Comparison of ENCODE assay signal across 27 cellular contexts in genomic region chr9:93890436-93890935, GRCh38.
DNase-seq lines count a peak whose midpoint lies in the region; ATAC-seq, FAIRE-seq and TF ChIP-seq lines count a peak whose summit lies in the region.
"Had no signal": no experiment of that assay in that cellular context is flagged by ENCODE, and none has a peak within 500 bp of the region (broad histone marks: within the 10 kb centered on the region; RNA-seq: fewer than 3 reads in every experiment).

No MANE protein-coding gene starts in this region.

- TF ChIP-seq CTCF in prostate gland (IDR thresholded peaks at IDR 0.05) (no peak), D721Med (IDR thresholded peaks at IDR 0.05; ENCODE audit: insufficient read depth, missing control alignments) (no peak)

- no peak for TF ChIP-seq POLR2A in prostate gland (IDR thresholded peaks at IDR 0.05)

- H3K27ac ChIP-seq in prostate gland, result no peak overlapping the region
- H3K27ac ChIP-seq: breast epithelium, GM23248, left ventricle myocardium inferior, skin epidermis, thoracic aorta had no signal

- intact Hi-C loops in prostate gland (cut with DNase I), result no loop called here

- peak; percentile 38 for DNase-seq in NCI-H2029 (lab: John Stamatoyannopoulos, UW)
- no peak for DNase-seq in NCI-H2029 treated with DMSO at 0.1 percent for 48 hours (lab: John Stamatoyannopoulos, UW)
- peak; percentile 32 for DNase-seq in NCI-H1105 (lab: John Stamatoyannopoulos, UW)
- peak; percentile 70 for DNase-seq in NCI-H748 (lab: John Stamatoyannopoulos, UW; ENCODE audit: unreplicated experiment)
- peak; percentile 1 for DNase-seq in prostate gland (ENCODE audit: low spot score)
- no peak for DNase-seq in D721Med (ENCODE audit: insufficient read length, low spot score)
- DNase-seq in OCI-M2 (lab: John Stamatoyannopoulos, UW; ENCODE audit: unreplicated experiment), result no peak
- DNase-seq: activated CD8-positive, alpha-beta memory T cell treated with anti-CD3 and anti-CD28 coated beads, Interleukin-2, amount 50 U/mL, for 48 hours; amygdala; CD4-positive, alpha-beta T cell; DMS 273 treated with DMSO at 0.1 percent for 48 hours; GM23248; HFFc6; IMR-90; left ventricle myocardium inferior; naive B cell; NCI-H1048; NCI-H226; nucleus accumbens; SIG-M5; T-helper 9 cell had no signal

- no peak for FAIRE-seq in D721Med (lab: Jason Lieb, UNC)
- FAIRE-seq: A204.1 had no signal

- H3K9me3 ChIP-seq in prostate gland, result no peaks in the 10 kb centered on the region

- H3K4me3 ChIP-seq in prostate gland, result no peak overlapping the region
- H3K4me3 ChIP-seq: breast epithelium, GM23248, left ventricle myocardium inferior, skin epidermis, thoracic aorta had no signal

- no peaks in the 10 kb centered on the region for H3K4me1 ChIP-seq in prostate gland (replicated peaks)
- H3K4me1 ChIP-seq: breast epithelium, left ventricle myocardium inferior had no signal

- no peak for ATAC-seq in esophagus mucosa
- ATAC-seq: Panc1 had no signal

- no peaks in the 10 kb centered on the region for H3K27me3 ChIP-seq in prostate gland (replicated peaks; ENCODE audit: insufficient read depth)
- H3K27me3 ChIP-seq: breast epithelium had no signal

- 51% methylated on average over 2 of the region's 2 CpGs for WGBS in prostate gland

- H3K36me3 ChIP-seq in prostate gland, result no peaks in the 10 kb centered on the region
- H3K36me3 ChIP-seq: breast epithelium, left ventricle myocardium inferior, thoracic aorta had no signal

Comparison
In these comparisons a context has a peak if more than half of its experiments do, and no peak if none do; other contexts are left out.
1. DNase-seq: peak in NCI-H2029 (single experiment), NCI-H1105 (single experiment), NCI-H748 (single experiment) and prostate gland (single experiment); none in NCI-H2029 treated with DMSO at 0.1 percent for 48 hours (single experiment), D721Med (single experiment) and OCI-M2 (single experiment).